ENCODE assay signal across 7 cellular contexts in genomic region chr17:75130059-75130631, GRCh38. TPM values are rescaled to one million over a fixed set of nuclear protein-coding genes. Genes with fewer than 3 reads are reported as not detected.
DNase-seq lines count a peak whose midpoint lies in the region; ATAC-seq and TF ChIP-seq lines count a peak whose summit lies in the region.
"Had no signal": no experiment of that assay in that cellular context is flagged by ENCODE, and none has a peak within 500 bp of the region (broad histone marks: within the 10 kb centered on the region; RNA-seq: fewer than 3 reads in every experiment).

No MANE protein-coding gene starts in this region.

- dilution Hi-C loops in mammary epithelial cell (cut with HindIII; ENCODE audit: low sequenced_read_pairs), result no loop called here

- no peak overlapping the region for H2AFZ ChIP-seq in mammary epithelial cell (ENCODE audit: low read depth, low read length)

- peaks cover 40% of the 10 kb centered on the region for H3K79me2 ChIP-seq in mammary epithelial cell (ENCODE audit: insufficient read depth, low read length)

- no peak overlapping the region for H3K27ac ChIP-seq in HUES64 (ENCODE audit: low read depth, low read length)
- no peak overlapping the region for H3K27ac ChIP-seq in mammary epithelial cell (ENCODE audit: insufficient read depth, low read depth, low read length)

- H3K9me3 ChIP-seq in HUES64 (ENCODE audit: insufficient read depth, low read depth, low read length) (no peaks in the 10 kb centered on the region), mammary epithelial cell (replicated peaks; ENCODE audit: insufficient read depth, low read length) (no peaks in the 10 kb centered on the region)
- H3K9me3 ChIP-seq: testis had no signal

- DNase-seq in mammary epithelial cell (no peak), posterior vena cava (ENCODE audit: low spot score) (peak; percentile 76), NOMO-1 treated with dmso at 0.1 percent for 144 hours (lab: John Stamatoyannopoulos, UW; ENCODE audit: unreplicated experiment) (no peak)

- 0 out of 2 replicates have a peak overlapping the region, but pooled peaks have one; percentile 94 for H3K9ac ChIP-seq in HUES64 (ENCODE audit: low read depth, low read length)
- peak overlapping the region; percentile 72 for H3K9ac ChIP-seq in mammary epithelial cell (ENCODE audit: insufficient read depth, low read length)

- 88% methylated on average over 24 of the region's 24 CpGs for WGBS in HUES64
- 73% methylated on average over 19 of the region's 24 CpGs for WGBS in mammary epithelial cell (ENCODE audit: low coverage, missing lambda C conversion rate)

- BruUV-seq in mammary epithelial cell (replicated peaks; lab: Mats Ljungman, UMichigan), result no TSS peak

- H3K4me1 ChIP-seq in HUES64 (ENCODE audit: insufficient read depth, low read length), result no peaks in the 10 kb centered on the region; the same call in 1 of the 2 replicates
- peaks cover 23% of the 10 kb centered on the region for H3K4me1 ChIP-seq in mammary epithelial cell (ENCODE audit: insufficient read depth, low read length)

- peaks cover 27% of the 10 kb centered on the region for H3K36me3 ChIP-seq in HUES64 (ENCODE audit: insufficient read depth, low read length)
- H3K36me3 ChIP-seq in mammary epithelial cell (ENCODE audit: insufficient read depth, low read length), result peaks cover 7% of the 10 kb centered on the region

- H3K27me3 ChIP-seq in HUES64 (ENCODE audit: insufficient read depth, low read length), result no peaks in the 10 kb centered on the region
- no peaks in the 10 kb centered on the region for H3K27me3 ChIP-seq in mammary epithelial cell (ENCODE audit: insufficient read depth, low read length)
- H3K27me3 ChIP-seq: testis had no signal

- CTCF ChIA-PET in mammary epithelial cell (lab: Charles Lee; ENCODE audit: low non-redundant PET), result no interaction called here

- no peaks in the 10 kb centered on the region for H4K20me1 ChIP-seq in mammary epithelial cell (ENCODE audit: insufficient read depth, low read length)

- intact Hi-C loops in mammary epithelial cell (cut with micrococcal nuclease) (loop anchor here (5.0 kb wide), 1 partner anchor 168 kb away; no protein-coding TSS in a partner anchor), posterior vena cava (cut with DNase I) (no loop called here)

- TF ChIP-seq CTCF in mammary epithelial cell (conservative IDR thresholded peaks at IDR 0.05 in 1 of 2, IDR thresholded peaks at IDR 0.05 in 1 of 2; ENCODE audit: extremely low read depth in 1 of 2, insufficient read depth in 1 of 2, low read depth in 1 of 2, low read length in 2 of 2), result no peak

- ATAC-seq in GM21367 (IDR thresholded peaks at IDR 0.05; ENCODE audit: unreplicated experiment), result no peak
- no peak for ATAC-seq in HG03521 (IDR thresholded peaks at IDR 0.05; ENCODE audit: unreplicated experiment)

- peak overlapping the region; percentile 96 for H3K4me2 ChIP-seq in mammary epithelial cell (ENCODE audit: insufficient read depth, low read depth, low read length)

- H3K4me3 ChIP-seq in HUES64 (ENCODE audit: low read length) (peak overlapping the region; percentile 85), mammary epithelial cell (replicated peaks in 1 of 3; ENCODE audit: insufficient read depth in 1 of 3, low read depth in 2 of 3, low read length in 3 of 3) (peak overlapping the region; percentile 72 to 97 (median 87))

- in situ Hi-C loops in mammary epithelial cell (cut with MboI; ENCODE audit: low sequenced_read_pairs in 2 of 2), result no loop called here

RNA-seq across cellular contexts. Expression of gene NT5C, which starts 1.4 kb away (rescaled TPM):
- polyA plus RNA-seq in HUES64 (2013, experiment 1 of 2), result 57.4 TPM
- 57.9 TPM for polyA plus RNA-seq in HUES64 (2013, experiment 2 of 2)
- total RNA-seq in mammary epithelial cell (10 to 100 TPM; 45.7 to 65.7 TPM), posterior vena cava (10 to 100 TPM; 26.2 to 33.0 TPM)
- 37.9 TPM for polyA plus RNA-seq in mammary epithelial cell
- 27.5 TPM for polyA minus RNA-seq in mammary epithelial cell

RNA-seq across cellular contexts. Expression of gene ARMC7, which starts 20.4 kb away (rescaled TPM):
- polyA plus RNA-seq in HUES64 (2013, experiment 1 of 2), result 12.4 TPM
- polyA plus RNA-seq in HUES64 (2013, experiment 2 of 2), result 11.8 TPM
- total RNA-seq in mammary epithelial cell, result 1 to 10 TPM; 2.8 to 8.3 TPM
- polyA plus RNA-seq in mammary epithelial cell, result 8.6 TPM
- 4.9 TPM for polyA minus RNA-seq in mammary epithelial cell
- total RNA-seq in posterior vena cava, result 1 to 10 TPM; 5.8 to 6.4 TPM

RNA-seq across cellular contexts. Expression of gene JPT1, which starts 24.2 kb away (rescaled TPM):
- 301 TPM for polyA plus RNA-seq in HUES64 (2013, experiment 1 of 2)
- polyA plus RNA-seq in HUES64 (2013, experiment 2 of 2), result 296 TPM
- total RNA-seq in mammary epithelial cell, result 100 to 1,000 TPM; 107 to 223 TPM
- polyA plus RNA-seq in mammary epithelial cell, result 280 TPM
- 110 TPM for polyA minus RNA-seq in mammary epithelial cell
- 10 to 100 TPM; 20.1 to 22.3 TPM for total RNA-seq in posterior vena cava

RNA-seq across cellular contexts. Expression of gene SLC16A5, which starts 42.4 kb away (rescaled TPM):
- 7.8 TPM for polyA plus RNA-seq in HUES64 (2013, experiment 1 of 2)
- polyA plus RNA-seq in HUES64 (2013, experiment 2 of 2), result 11.9 TPM
- 1 to 10 TPM; 3.5 to 7.1 TPM for total RNA-seq in mammary epithelial cell
- 1.6 TPM for polyA plus RNA-seq in mammary epithelial cell
- 1.1 TPM for polyA minus RNA-seq in mammary epithelial cell
- total RNA-seq in posterior vena cava, result 1 to 10 TPM; 6.1 to 8.1 TPM

RNA-seq across cellular contexts. Expression of gene SUMO2, which starts 52.6 kb away (rescaled TPM):
- polyA plus RNA-seq in HUES64 (2013, experiment 1 of 2), result 510 TPM
- polyA plus RNA-seq in HUES64 (2013, experiment 2 of 2), result 550 TPM
- total RNA-seq in mammary epithelial cell, result 100 to 1,000 TPM in 1 of 2 donors, 10 to 100 TPM in 1; 49.7 to 279 TPM
- polyA plus RNA-seq in mammary epithelial cell, result 71.8 TPM
- polyA minus RNA-seq in mammary epithelial cell, result 141 TPM
- 100 to 1,000 TPM; 221 to 238 TPM for total RNA-seq in posterior vena cava

Comparison
In these comparisons a context has a peak if more than half of its experiments do, and no peak if none do; other contexts are left out.
1. RNA of gene JPT1, which starts 24.2 kb away (total RNA-seq): 107 to 223 TPM in mammary epithelial cell; 20.1 to 22.3 TPM in posterior vena cava; every median in the first group is over 4 times any median in the second.